Comparison of ENCODE assay signal across 8 cellular contexts in genomic region chr20:17571153-17571527, GRCh38. TPM values are rescaled to one million over a fixed set of nuclear protein-coding genes. Genes with fewer than 3 reads are reported as not detected.
DNase-seq lines count a peak whose midpoint lies in the region; ATAC-seq and TF ChIP-seq lines count a peak whose summit lies in the region.

No MANE protein-coding gene starts in this region.

- peaks cover 4% of the 10 kb centered on the region; the same call in 1 of the 2 replicates for H3K4me1 ChIP-seq in BE2C
- H3K4me1 ChIP-seq in hepatocyte (ENCODE audit: insufficient read depth): peaks cover 16% of the 10 kb centered on the region

- peaks cover 54% of the 10 kb centered on the region for H4K20me1 ChIP-seq in hepatocyte (ENCODE audit: insufficient read depth, poor library complexity, severe bottlenecking)

- no peaks in the 10 kb centered on the region for H3K27me3 Mint-ChIP-seq in activated CD4-positive, alpha-beta memory T cell treated with anti-CD3 and anti-CD28 coated beads for 36 hours
- peaks cover 13% of the 10 kb centered on the region for H3K27me3 Mint-ChIP-seq in stimulated activated naive CD8-positive, alpha-beta T cell treated with anti-CD3 and anti-CD28 coated beads, Interleukin-15, amount 100 ng/mL, for 72 hours

- TF ChIP-seq CTCF in BE2C (IDR thresholded peaks at IDR 0.05; ENCODE audit: low read depth, low read length) (no peak), hepatocyte (IDR thresholded peaks at IDR 0.05; ENCODE audit: poor library complexity) (no peak)

- no peaks in the 10 kb centered on the region for H3K27me3 ChIP-seq in BE2C
- no peaks in the 10 kb centered on the region for H3K27me3 ChIP-seq in hepatocyte

- H3K36me3 ChIP-seq in BE2C (no peaks in the 10 kb centered on the region), hepatocyte (replicated peaks; ENCODE audit: insufficient read depth, low read depth) (no peaks in the 10 kb centered on the region)

- H3K36me3 Mint-ChIP-seq in activated CD4-positive, alpha-beta memory T cell treated with anti-CD3 and anti-CD28 coated beads for 36 hours: no peaks in the 10 kb centered on the region

- H3K4me1 Mint-ChIP-seq in activated CD4-positive, alpha-beta memory T cell treated with anti-CD3 and anti-CD28 coated beads for 36 hours (ENCODE audit: low read depth): peaks cover 27% of the 10 kb centered on the region
- peaks cover 32% of the 10 kb centered on the region for H3K4me1 Mint-ChIP-seq in stimulated activated naive CD8-positive, alpha-beta T cell treated with anti-CD3 and anti-CD28 coated beads, Interleukin-15, amount 100 ng/mL, for 72 hours

- intact Hi-C loops in activated CD4-positive, alpha-beta memory T cell treated with anti-CD3 and anti-CD28 coated beads for 36 hours (cut with micrococcal nuclease): loop anchor here (1.0 to 2.0 kb wide), 4 partner anchors 14 to 398 kb away; partner anchors contain the start of genes MGME1 and SNX5

- POLR2A ChIA-PET in activated CD4-positive, alpha-beta memory T cell treated with anti-CD3 and anti-CD28 coated beads for 36 hours (lab: Charles Lee): interaction anchor here (0.9 to 3.0 kb wide), 6 partner anchors 9 to 396 kb away, joined by 3 to 31 read pairs (median 14); partner anchors contain the start of genes MGME1, RRBP1 and SNX5

- 2% methylated on average over 6 of the region's 6 CpGs for WGBS in hepatocyte (ENCODE audit: low lambda C conversion rate, missing lambda C conversion rate)

- H3K27ac Mint-ChIP-seq in activated CD4-positive, alpha-beta memory T cell treated with anti-CD3 and anti-CD28 coated beads for 36 hours: peak overlapping the region; percentile 71
- peak overlapping the region; percentile 82 to 96 for H3K27ac Mint-ChIP-seq in stimulated activated naive CD8-positive, alpha-beta T cell treated with anti-CD3 and anti-CD28 coated beads, Interleukin-15, amount 100 ng/mL, for 72 hours

- peak; percentile 34 for ATAC-seq in GM21529 (IDR thresholded peaks at IDR 0.05; ENCODE audit: unreplicated experiment)
- peak; percentile 57 for ATAC-seq in stimulated activated naive CD8-positive, alpha-beta T cell treated with anti-CD3 and anti-CD28 coated beads, Interleukin-15, amount 100 ng/mL, for 72 hours

- peak overlapping the region; percentile 90 for H3K4me3 Mint-ChIP-seq in activated CD4-positive, alpha-beta memory T cell treated with anti-CD3 and anti-CD28 coated beads for 36 hours
- H3K4me3 Mint-ChIP-seq in stimulated activated naive CD8-positive, alpha-beta T cell treated with anti-CD3 and anti-CD28 coated beads, Interleukin-15, amount 100 ng/mL, for 72 hours: peak overlapping the region; percentile 92 to 100

- H3K27ac ChIP-seq in hepatocyte: peak overlapping the region; percentile 99

- CTCF ChIA-PET in activated CD4-positive, alpha-beta memory T cell treated with anti-CD3 and anti-CD28 coated beads for 36 hours (lab: Charles Lee): interaction anchor here (0.8 to 3.1 kb wide), 15 partner anchors 10 to 399 kb away, joined by 3 to 20 read pairs (median 5); partner anchors contain the start of gene RRBP1

- H3K4me2 ChIP-seq in hepatocyte: peak overlapping the region; percentile 85

- peak overlapping the region; percentile 64 for H3K4me3 ChIP-seq in BE2C (ENCODE audit: low read depth, low read length)
- H3K4me3 ChIP-seq in hepatocyte: peak overlapping the region; percentile 71

- DNase-seq in BE2C: no peak
- DNase-seq in activated CD4-positive, alpha-beta memory T cell treated with anti-CD3 and anti-CD28 coated beads for 36 hours: peak; percentile 40
- DNase-seq in hepatocyte (ENCODE audit: low spot score): no peak
- peak in 1 of 2 donors; percentile 24 for DNase-seq in stimulated activated naive CD8-positive, alpha-beta T cell treated with anti-CD3 and anti-CD28 coated beads, Interleukin-15, amount 100 ng/mL, for 72 hours
- no peak for DNase-seq in SW480 (ENCODE audit: low spot score)
- DNase-seq in NCI-H345 (lab: John Stamatoyannopoulos, UW): no peak
- DNase-seq in NCI-H2107 treated with DMSO at 0.1 percent for 48 hours (lab: John Stamatoyannopoulos, UW; ENCODE audit: unreplicated experiment): no peak

- no peak overlapping the region for H2AFZ ChIP-seq in hepatocyte

- H3K9me3 Mint-ChIP-seq in activated CD4-positive, alpha-beta memory T cell treated with anti-CD3 and anti-CD28 coated beads for 36 hours: no peaks in the 10 kb centered on the region
- no peaks in the 10 kb centered on the region for H3K9me3 Mint-ChIP-seq in stimulated activated naive CD8-positive, alpha-beta T cell treated with anti-CD3 and anti-CD28 coated beads, Interleukin-15, amount 100 ng/mL, for 72 hours

- H3K79me2 ChIP-seq in hepatocyte: peaks cover 63% of the 10 kb centered on the region

- no peaks in the 10 kb centered on the region for H3K9me2 ChIP-seq in hepatocyte (replicated peaks; ENCODE audit: insufficient read depth)

- H3K9me3 ChIP-seq in BE2C (no peaks in the 10 kb centered on the region), hepatocyte (ENCODE audit: low read depth) (no peaks in the 10 kb centered on the region)

RNA-seq across cellular contexts. Expression of gene DSTN, which starts 1.3 kb away (rescaled TPM):
- 211 TPM for polyA plus RNA-seq in BE2C (2012; ENCODE audit: insufficient read depth, insufficient read length, low read depth)
- 10 to 100 TPM; 91.2 to 94.3 TPM for total RNA-seq in activated CD4-positive, alpha-beta memory T cell treated with anti-CD3 and anti-CD28 coated beads for 36 hours
- total RNA-seq in hepatocyte: 315 and 342 TPM in 2 replicates
- polyA plus RNA-seq in hepatocyte: 352 and 369 TPM in 2 replicates

RNA-seq across cellular contexts. Expression of gene BFSP1, which starts 40.0 kb away (rescaled TPM):
- 0.59 TPM for polyA plus RNA-seq in BE2C (2012; ENCODE audit: insufficient read depth, insufficient read length, low read depth)
- total RNA-seq in activated CD4-positive, alpha-beta memory T cell treated with anti-CD3 and anti-CD28 coated beads for 36 hours: under 1 TPM; 0.34 to 0.36 TPM
- 2.0 and 2.4 TPM in 2 replicates for total RNA-seq in hepatocyte
- 0.12 and 2.3 TPM in 2 replicates for polyA plus RNA-seq in hepatocyte
